8 cellular contexts compared by ENCODE assay signal in the genomic region with DNA sequence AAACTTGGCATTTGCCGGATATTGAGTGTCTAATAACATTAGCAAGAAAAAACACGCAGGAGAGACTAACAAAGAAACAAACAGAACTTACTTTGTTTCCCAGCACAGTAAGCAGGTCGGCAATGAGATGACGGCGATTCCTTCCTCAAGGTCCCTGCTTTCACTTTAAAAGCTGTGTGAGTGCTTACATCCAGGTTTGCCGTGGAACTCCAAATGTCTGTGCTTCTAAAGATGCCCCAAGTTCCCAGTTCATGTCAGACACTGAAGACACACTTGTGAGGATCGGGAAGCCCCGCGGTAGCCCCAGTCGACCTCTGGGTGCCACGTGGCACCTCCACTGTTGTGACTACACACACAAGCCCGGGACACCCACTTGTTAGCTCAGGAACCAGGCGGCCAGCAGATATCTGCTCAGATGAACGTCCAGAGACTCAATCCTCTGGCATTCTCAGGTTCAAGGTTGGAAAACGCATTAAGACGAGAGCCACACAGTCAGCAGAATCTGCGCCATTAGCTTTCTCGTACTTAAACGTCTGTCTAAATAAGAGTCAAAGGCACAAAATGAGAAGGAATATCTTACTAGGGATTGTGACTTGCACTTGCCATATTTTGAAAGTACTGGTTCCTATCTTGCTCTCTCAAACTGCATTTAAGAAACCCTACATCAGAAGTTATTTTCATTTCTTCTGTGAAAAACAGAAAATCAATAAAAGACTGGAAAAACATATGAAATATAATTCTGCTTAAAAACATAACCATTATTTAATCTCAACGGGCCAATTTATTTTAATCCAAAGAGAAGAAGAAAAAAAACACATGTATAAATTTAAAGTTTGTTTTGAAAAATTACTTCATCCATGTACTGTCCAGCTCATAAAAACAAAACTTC.
DNase-seq lines count a peak whose midpoint lies in the region; ATAC-seq, FAIRE-seq and TF ChIP-seq lines count a peak whose summit lies in the region.

No MANE protein-coding gene starts in this region.

- H3K9me3 Mint-ChIP-seq in T-cell = no peaks in the 10 kb centered on the region

- peak overlapping the region; percentile 49 for H2AFZ ChIP-seq in neuronal stem cell (ENCODE audit: low read length)

- WGBS in neuronal stem cell (ENCODE audit: extremely low coverage in 2 of 2, insufficient read length in 2 of 2, insufficient replicate concordance in 1 of 2), 2 donors = no CpG with 5 or more reads among the region's 20 CpGs

- no peak overlapping the region for H3K14ac ChIP-seq in neuronal stem cell (ENCODE audit: low read length)

- no peak overlapping the region for H2BK120ac ChIP-seq in neuronal stem cell (ENCODE audit: low read depth, low read length)

- no peak overlapping the region for H3K27ac ChIP-seq in neuronal stem cell (replicated peaks; ENCODE audit: low read length)

- no peaks in the 10 kb centered on the region for H3K79me1 ChIP-seq in neuronal stem cell (ENCODE audit: low read depth, low read length)

- TF ChIP-seq CTCF in HFF-Myc (IDR thresholded peaks at IDR 0.05; ENCODE audit: low read depth, low read length, missing control alignments) = no peak

- H2AK5ac ChIP-seq in neuronal stem cell (ENCODE audit: low read depth, low read length) = peak overlapping the region; percentile 6

- H3K4me3 ChIP-seq in HFF-Myc (replicated peaks; ENCODE audit: low read depth, low read length) = peak overlapping the region; percentile 18
- no peak overlapping the region for H3K4me3 ChIP-seq in neuronal stem cell (ENCODE audit: low read length in 2 of 2)

- H2BK15ac ChIP-seq in neuronal stem cell (ENCODE audit: low read length) = no peak overlapping the region

- CTCF ChIA-PET in T-cell (lab: Charles Lee) = interaction anchor here in 1 of 2 donors (0.5 to 1.6 kb wide), 4 partner anchors 12 to 98 kb away, joined by 3 to 4 read pairs (median 3); no protein-coding TSS in a partner anchor

- no peaks in the 10 kb centered on the region for H3K36me3 ChIP-seq in neuronal stem cell (replicated peaks in 1 of 2; ENCODE audit: control insufficient read depth in 2 of 2, insufficient read depth in 2 of 2, low read length in 2 of 2)

- DNase-seq in HFF-Myc (ENCODE audit: extremely low read depth, low read depth) (no peak), T-cell (peak in 17 of 34 experiments; percentile 24 to 45 (median 34)), neuronal stem cell (ENCODE audit: low spot score) (no peak), SKM-1 treated with dmso at 0.1 percent for 144 hours (lab: John Stamatoyannopoulos, UW; ENCODE audit: unreplicated experiment) (no peak), SHP77 (lab: John Stamatoyannopoulos, UW) (no peak)

- no peak overlapping the region for H3K9ac ChIP-seq in neuronal stem cell (ENCODE audit: low read depth, low read length, poor library complexity)

- H4K91ac ChIP-seq in neuronal stem cell (ENCODE audit: low read depth, low read length, poor library complexity) = no peak overlapping the region

- POLR2A ChIA-PET in T-cell (lab: Charles Lee) = interaction anchor here (0.6 to 2.6 kb wide), 15 partner anchors 9 to 165 kb away, joined by 3 to 27 read pairs (median 3); no protein-coding TSS in a partner anchor

- no peak overlapping the region for H3K4me2 ChIP-seq in neuronal stem cell (ENCODE audit: insufficient read depth, low read length, poor library complexity, severe bottlenecking)

- peaks cover 12 to 50% of the 10 kb centered on the region in 2 donors for H3K4me1 ChIP-seq in neuronal stem cell (ENCODE audit: control insufficient read depth in 2 of 2, insufficient read depth in 1 of 2, low read depth in 1 of 2, low read length in 2 of 2)

- H3K4ac ChIP-seq in neuronal stem cell (ENCODE audit: low read length) = no peak overlapping the region

- peak in 2 of 4 experiments; percentile 15 to 29 for ATAC-seq in T-cell (replicated peaks in 1 of 4)
- ATAC-seq in HG02610 (IDR thresholded peaks at IDR 0.05; ENCODE audit: unreplicated experiment) = no peak
- no peak for ATAC-seq in HG02970 (IDR thresholded peaks at IDR 0.05; ENCODE audit: low FRiP score, unreplicated experiment)

- peak overlapping the region; percentile 96 to 97 for H3K27ac Mint-ChIP-seq in T-cell

- H2BK12ac ChIP-seq in neuronal stem cell (ENCODE audit: low read length) = no peak overlapping the region

- peak overlapping the region; percentile 84 to 87 (median 84) for H3K4me3 Mint-ChIP-seq in T-cell

- peak overlapping the region; percentile 40 for H3K18ac ChIP-seq in neuronal stem cell (ENCODE audit: low read length)

- H3K4me1 Mint-ChIP-seq in T-cell = peaks cover 91 to 97% (median 92%) of the 10 kb centered on the region in 3 donors

- no peaks in the 10 kb centered on the region for H3K27me3 ChIP-seq in neuronal stem cell (ENCODE audit: control insufficient read depth in 3 of 3, insufficient read depth in 3 of 3, low read depth in 1 of 3, low read length in 3 of 3)

- H3K23ac ChIP-seq in neuronal stem cell (ENCODE audit: low read depth, low read length, poor library complexity) = peak overlapping the region; percentile 35

- no peak overlapping the region for H4K8ac ChIP-seq in neuronal stem cell (ENCODE audit: low read depth, low read length)

- no peaks in the 10 kb centered on the region for H3K27me3 Mint-ChIP-seq in T-cell

- peak; percentile 93 for FAIRE-seq in endometrium (lab: Jason Lieb, UNC)

- H3K9me3 ChIP-seq in neuronal stem cell (replicated peaks in 1 of 2; ENCODE audit: control insufficient read depth in 2 of 2, insufficient read depth in 1 of 2, low read depth in 1 of 2, low read length in 2 of 2) = peaks cover 0 to 4% of the 10 kb centered on the region in 2 donors

- H2BK5ac ChIP-seq in neuronal stem cell (ENCODE audit: low read length) = no peak overlapping the region

- peaks cover 69% of the 10 kb centered on the region for H3K36me3 Mint-ChIP-seq in T-cell
